In the genomic region with DNA sequence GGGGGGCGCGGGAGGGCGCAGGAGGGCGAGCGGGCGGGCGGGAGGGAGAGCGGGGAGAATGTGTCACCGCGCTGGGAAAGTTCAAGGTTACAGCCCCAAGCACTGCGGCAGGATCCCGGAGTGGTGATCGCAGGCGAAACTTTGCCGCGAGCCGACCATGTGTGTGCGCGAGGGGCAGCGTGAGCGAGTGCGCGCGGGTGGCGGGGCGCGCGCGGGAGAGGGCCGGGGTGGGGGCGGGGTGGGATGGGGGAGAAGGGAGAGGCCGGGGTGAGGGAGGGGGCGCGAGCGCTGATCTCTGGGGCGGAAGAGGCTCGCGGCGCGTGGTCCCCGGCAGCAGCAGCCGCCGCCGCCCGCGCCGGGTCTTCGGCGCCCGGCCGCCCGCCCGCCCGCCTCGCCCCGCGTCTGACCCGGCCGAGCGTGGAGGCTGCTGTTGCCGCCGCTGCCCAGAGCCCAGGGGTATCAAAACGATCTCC, we compare ENCODE assay signal across 8 cellular contexts. TPM values are rescaled to one million over a fixed set of nuclear protein-coding genes. Genes with fewer than 3 reads are reported as not detected.
DNase-seq lines count a peak whose midpoint lies in the region; ATAC-seq and TF ChIP-seq lines count a peak whose summit lies in the region.

A gene (minus strand): TSS at position 191 of the 473 bp plus-strand sequence. CDS start 630 bp downstream, outside the sequence.

- peak; percentile 14 for ATAC-seq in CD8-positive, alpha-beta T cell
- ATAC-seq in WTC11: peak; percentile 2
- ATAC-seq in GM19023 (IDR thresholded peaks at IDR 0.05; ENCODE audit: unreplicated experiment): no peak

- no peak for DNase-seq in CD8-positive, alpha-beta T cell
- DNase-seq in HL-60 (ENCODE audit: low read depth in 1 of 2, low spot score in 1 of 2) (no peak), WTC11 (ENCODE audit: low spot score) (peak; percentile 63), fibroblast of villous mesenchyme (ENCODE audit: low read depth) (peak; percentile 33), nephron progenitor cell (peak; percentile 65), NCI-H1048 (lab: John Stamatoyannopoulos, UW) (no peak), amniotic stem cell (lab: John Stamatoyannopoulos, UW) (no peak)

- H3K9me3 Mint-ChIP-seq in CD8-positive, alpha-beta T cell: no peaks in the 10 kb centered on the region
- H3K9me3 Mint-ChIP-seq in WTC11: no peaks in the 10 kb centered on the region
- H3K9me3 Mint-ChIP-seq in nephron progenitor cell: no peaks in the 10 kb centered on the region

- H3K27ac Mint-ChIP-seq in CD8-positive, alpha-beta T cell: peak within 1 kb of the TSS; percentile 13
- H3K27ac Mint-ChIP-seq in WTC11 (peak within 1 kb of the TSS; percentile 96), nephron progenitor cell (peak within 1 kb of the TSS; percentile 98)

- H3K4me1 ChIP-seq in CD8-positive, alpha-beta T cell (ENCODE audit: insufficient read depth, low read length): peaks cover 20% of the 10 kb centered on the region

- no peaks in the 10 kb centered on the region for H3K36me3 ChIP-seq in CD8-positive, alpha-beta T cell (ENCODE audit: insufficient read depth, low read length)

- peaks cover 15% of the 10 kb centered on the region for H3K27me3 ChIP-seq in CD8-positive, alpha-beta T cell (ENCODE audit: insufficient read depth, low read length)
- no peaks in the 10 kb centered on the region for H3K27me3 ChIP-seq in HL-60 (ENCODE audit: insufficient read depth, poor library complexity, severe bottlenecking)

- POLR2A ChIA-PET in CD8-positive, alpha-beta T cell (lab: Charles Lee): no interaction called here
- POLR2A ChIA-PET in WTC11 (lab: Charles Lee): interaction anchor here (1.2 kb wide), 1 partner anchor 10 kb away, joined by 4 read pairs; no protein-coding TSS in a partner anchor

- H3K4me1 Mint-ChIP-seq in CD8-positive, alpha-beta T cell (ENCODE audit: low read depth): peaks cover 19% of the 10 kb centered on the region
- H3K4me1 Mint-ChIP-seq in WTC11: peaks cover 48% of the 10 kb centered on the region
- H3K4me1 Mint-ChIP-seq in nephron progenitor cell: peaks cover 52% of the 10 kb centered on the region

- TF ChIP-seq CTCF in CD8-positive, alpha-beta T cell (IDR thresholded peaks at IDR 0.05): no peak
- TF ChIP-seq CTCF in HL-60 (IDR thresholded peaks at IDR 0.05; ENCODE audit: insufficient read depth, low read length): no peak
- no peak for TF ChIP-seq CTCF in WTC11 (IDR thresholded peaks at IDR 0.05)
- no peak for TF ChIP-seq CTCF in fibroblast of villous mesenchyme (IDR thresholded peaks at IDR 0.05; ENCODE audit: insufficient read depth, low read depth, low read length)
- TF ChIP-seq CTCF in nephron progenitor cell (IDR thresholded peaks at IDR 0.05): no peak

- no peaks in the 10 kb centered on the region for H3K9me3 ChIP-seq in CD8-positive, alpha-beta T cell (ENCODE audit: low read length)

- intact Hi-C loops in CD8-positive, alpha-beta T cell (cut with DNase I, micrococcal nuclease): no loop called here

- no peak within 1 kb of the TSS for H3K27ac ChIP-seq in CD8-positive, alpha-beta T cell (ENCODE audit: low read depth, low read length)
- H3K27ac ChIP-seq in HL-60 (replicated peaks): no peak within 1 kb of the TSS

- peak within 1 kb of the TSS; percentile 52 for H3K4me3 ChIP-seq in CD8-positive, alpha-beta T cell (ENCODE audit: low read depth, low read length)
- H3K4me3 ChIP-seq in HL-60 (replicated peaks; ENCODE audit: insufficient read depth, low read length) (peak within 1 kb of the TSS; percentile 10; the same call in 1 of the 2 replicates), fibroblast of villous mesenchyme (ENCODE audit: low read depth, low read length) (peak within 1 kb of the TSS; percentile 70)

- no peaks in the 10 kb centered on the region for H3K36me3 Mint-ChIP-seq in CD8-positive, alpha-beta T cell
- H3K36me3 Mint-ChIP-seq in WTC11 (no peaks in the 10 kb centered on the region), nephron progenitor cell (ENCODE audit: low read depth) (no peaks in the 10 kb centered on the region)

- CTCF ChIA-PET in CD8-positive, alpha-beta T cell (lab: Charles Lee): no interaction called here
- CTCF ChIA-PET in WTC11 (lab: Charles Lee): interaction anchor here (0.5 kb wide), 1 partner anchor 914 kb away, joined by 5 read pairs; no protein-coding TSS in a partner anchor

- H3K4me3 Mint-ChIP-seq in CD8-positive, alpha-beta T cell: peak within 1 kb of the TSS; percentile 82
- H3K4me3 Mint-ChIP-seq in WTC11: peak within 1 kb of the TSS; percentile 92
- H3K4me3 Mint-ChIP-seq in nephron progenitor cell: peak within 1 kb of the TSS; percentile 97

- peaks cover 56% of the 10 kb centered on the region for H3K27me3 Mint-ChIP-seq in CD8-positive, alpha-beta T cell (ENCODE audit: low read depth)
- peaks cover 41% of the 10 kb centered on the region for H3K27me3 Mint-ChIP-seq in WTC11 (ENCODE audit: low read depth)
- H3K27me3 Mint-ChIP-seq in nephron progenitor cell (ENCODE audit: low read depth, poor library complexity): peaks cover 65% of the 10 kb centered on the region

TF ChIP-seq in WTC11, 78 proteins besides CTCF, POLR2A, EP300 and RAD21:
- TF ChIP-seq, protein P1, sequence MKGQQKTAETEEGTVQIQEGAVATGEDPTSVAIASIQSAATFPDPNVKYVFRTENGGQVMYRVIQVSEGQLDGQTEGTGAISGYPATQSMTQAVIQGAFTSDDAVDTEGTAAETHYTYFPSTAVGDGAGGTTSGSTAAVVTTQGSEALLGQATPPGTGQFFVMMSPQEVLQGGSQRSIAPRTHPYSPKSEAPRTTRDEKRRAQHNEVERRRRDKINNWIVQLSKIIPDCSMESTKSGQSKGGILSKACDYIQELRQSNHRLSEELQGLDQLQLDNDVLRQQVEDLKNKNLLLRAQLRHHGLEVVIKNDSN (CRISPR knock-in tag; IDR thresholded peaks at IDR 0.05): no peak
- TF ChIP-seq ZNF219 (CRISPR knock-in tag; IDR thresholded peaks at IDR 0.05; ENCODE audit: borderline replicate concordance): no peak

RNA-seq across cellular contexts. Expression of the gene that starts here (rescaled TPM):
- not detected for total RNA-seq in CD8-positive, alpha-beta T cell
- total RNA-seq in WTC11 (2021) (7.1 to 12.5 TPM (median 7.4 TPM) in 3 replicates), fibroblast of villous mesenchyme (5.8 and 12.1 TPM in 2 replicates)

Comparison
In these comparisons a context has a peak if more than half of its experiments do, and no peak if none do; other contexts are left out.
1. Peak in ATAC-seq and H3K4me3 ChIP-seq in CD8-positive, alpha-beta T cell; RNA of the gene not detected or under 1 TPM.
2. DNase-seq: peak in WTC11 (single experiment), fibroblast of villous mesenchyme (single experiment) and nephron progenitor cell (single experiment); none in CD8-positive, alpha-beta T cell (0 of 7), HL-60 (0 of 2), NCI-H1048 (single experiment) and amniotic stem cell (single experiment).
3. H3K4me3 ChIP-seq: peak in every context shown above with its lines; median percentile 70 in fibroblast of villous mesenchyme; 52 in CD8-positive, alpha-beta T cell; 10 in HL-60.
4. H3K27ac Mint-ChIP-seq: peak in every context shown above with its lines; median percentile 98 in nephron progenitor cell; 96 in WTC11; 13 in CD8-positive, alpha-beta T cell.
5. Peak in every context shown above with its lines, with median percentiles within 50 percentile points of each other: H3K4me3 Mint-ChIP-seq.